12 cellular contexts compared by ENCODE assay signal in genomic region chr2:28618221-28619141, GRCh38.
DNase-seq lines count a peak whose midpoint lies in the region; ATAC-seq and TF ChIP-seq lines count a peak whose summit lies in the region.
"Had no signal": no experiment of that assay in that cellular context is flagged by ENCODE, and none has a peak within 500 bp of the region (broad histone marks: within the 10 kb centered on the region; RNA-seq: fewer than 3 reads in every experiment).

No MANE protein-coding gene starts in this region.

- no peak overlapping the region for H3K9ac ChIP-seq in trophoblast cell (ENCODE audit: low read length)

- H3K4me1 ChIP-seq in esophagus squamous epithelium: peaks cover 20 to 99% (median 39%) of the 10 kb centered on the region in 3 donors
- H3K4me1 ChIP-seq in trophoblast cell (ENCODE audit: control insufficient read depth in 1 of 2, insufficient read depth in 2 of 2, low read length in 2 of 2): peaks cover 41 to 53% of the 10 kb centered on the region in 2 experiments

- peak overlapping the region; percentile 71 for H2AK5ac ChIP-seq in trophoblast cell (ENCODE audit: low read length)

- H4K91ac ChIP-seq in trophoblast cell (ENCODE audit: low read depth, low read length): peak overlapping the region; percentile 89

- no peak for TF ChIP-seq POLR2A in esophagus squamous epithelium (IDR thresholded peaks at IDR 0.05)

- H2BK12ac ChIP-seq in trophoblast cell (ENCODE audit: low read length): peak overlapping the region; percentile 82

- peaks cover 53% of the 10 kb centered on the region for H3K4me1 Mint-ChIP-seq in T-helper 1 cell treated with Interleukin-12 subunit alpha and Interleukin-12 subunit beta and Interleukin-4 antibody, amounts not matched to agents 30 μg/mL and 1 μg/mL, for 36 hours (ENCODE audit: low read depth)
- H3K4me1 Mint-ChIP-seq in T-helper 17 cell: peaks cover 48% of the 10 kb centered on the region

- H3K23ac ChIP-seq in trophoblast cell (ENCODE audit: low read length): no peak overlapping the region

- peaks cover 55% of the 10 kb centered on the region for H3K79me1 ChIP-seq in trophoblast cell (ENCODE audit: low read length)

- H3K18ac ChIP-seq in trophoblast cell (ENCODE audit: low read length): peak overlapping the region; percentile 50

- no peak overlapping the region for H3K4me3 Mint-ChIP-seq in T-helper 1 cell treated with Interleukin-12 subunit alpha and Interleukin-12 subunit beta and Interleukin-4 antibody, amounts not matched to agents 30 μg/mL and 1 μg/mL, for 36 hours
- no peak overlapping the region for H3K4me3 Mint-ChIP-seq in T-helper 17 cell
- H3K4me3 Mint-ChIP-seq: activated naive CD4-positive, alpha-beta T cell treated with anti-CD3 and anti-CD28 coated beads, Interleukin-2, amount 10 ng/mL, durations not matched to agents 7 days and 5 days had no signal

- peak overlapping the region; percentile 90 for H3K14ac ChIP-seq in trophoblast cell (ENCODE audit: low read length)

- intact Hi-C loops in esophagus squamous epithelium (cut with DNase I): no loop called here

- CTCF ChIA-PET in RWPE1 (lab: Yijun Ruan, JAX): no interaction called here

- 79 to 92% methylated on average over 10 to 12 of the region's 12 CpGs for WGBS in esophagus squamous epithelium, 2 donors
- no CpG with 5 or more reads among the region's 12 CpGs for WGBS in trophoblast cell (ENCODE audit: extremely low coverage, insufficient coverage, insufficient read length)

- POLR2A ChIA-PET in RWPE1 (lab: Yijun Ruan, JAX; ENCODE audit: low non-redundant PET): no interaction called here

- H3K4me2 ChIP-seq in trophoblast cell (ENCODE audit: low read length): no peak overlapping the region

- H3K27ac Mint-ChIP-seq in T-helper 1 cell treated with Interleukin-12 subunit alpha and Interleukin-12 subunit beta and Interleukin-4 antibody, amounts not matched to agents 30 μg/mL and 1 μg/mL, for 36 hours: peak overlapping the region; percentile 42
- H3K27ac Mint-ChIP-seq in T-helper 17 cell: no peak overlapping the region

- ATAC-seq in T-helper 17 cell: no peak

- H3K27me3 ChIP-seq in esophagus squamous epithelium (no peaks in the 10 kb centered on the region), trophoblast cell (ENCODE audit: insufficient read depth, low read length) (no peaks in the 10 kb centered on the region)

- TF ChIP-seq CTCF in RWPE1 (conservative IDR thresholded peaks at IDR 0.05; ENCODE audit: low read depth) (no peak), esophagus squamous epithelium (IDR thresholded peaks at IDR 0.05) (no peak)

- H3K4me3 ChIP-seq in esophagus squamous epithelium (no peak overlapping the region), trophoblast cell (ENCODE audit: low read depth, low read length) (no peak overlapping the region)

- peak overlapping the region; percentile 65 for H2BK5ac ChIP-seq in trophoblast cell (ENCODE audit: low read depth, low read length, poor library complexity)

- peak overlapping the region; percentile 79 for H2BK120ac ChIP-seq in trophoblast cell (ENCODE audit: insufficient read depth, low read length, poor library complexity)

- H3K9me3 Mint-ChIP-seq in T-helper 1 cell treated with Interleukin-12 subunit alpha and Interleukin-12 subunit beta and Interleukin-4 antibody, amounts not matched to agents 30 μg/mL and 1 μg/mL, for 36 hours: no peaks in the 10 kb centered on the region

- no peak overlapping the region for H4K12ac ChIP-seq in trophoblast cell (ENCODE audit: low read depth, low read length)

- peaks cover 3% of the 10 kb centered on the region for H3K79me2 ChIP-seq in trophoblast cell (ENCODE audit: control insufficient read depth, insufficient read depth, low read length, poor library complexity)

- H3K9me3 ChIP-seq in esophagus squamous epithelium (no peaks in the 10 kb centered on the region), trophoblast cell (ENCODE audit: insufficient read depth, low read depth, low read length) (no peaks in the 10 kb centered on the region), T-helper 17 cell (ENCODE audit: control insufficient read depth, low read length, poor library complexity, severe bottlenecking) (no peaks in the 10 kb centered on the region)

- H4K8ac ChIP-seq in trophoblast cell (ENCODE audit: low read depth, low read length): peak overlapping the region; percentile 30

- H3K4ac ChIP-seq in trophoblast cell (ENCODE audit: low read depth, low read length): peak overlapping the region; percentile 73

- H2AFZ ChIP-seq in trophoblast cell (ENCODE audit: insufficient read depth, low read length, poor library complexity): peak overlapping the region; percentile 3

- H3K36me3 Mint-ChIP-seq in T-helper 1 cell treated with Interleukin-12 subunit alpha and Interleukin-12 subunit beta and Interleukin-4 antibody, amounts not matched to agents 30 μg/mL and 1 μg/mL, for 36 hours (ENCODE audit: low read depth): no peaks in the 10 kb centered on the region
- peaks cover 2% of the 10 kb centered on the region for H3K36me3 Mint-ChIP-seq in T-helper 17 cell (ENCODE audit: low read depth)

- no peaks in the 10 kb centered on the region for H3K27me3 Mint-ChIP-seq in T-helper 1 cell treated with Interleukin-12 subunit alpha and Interleukin-12 subunit beta and Interleukin-4 antibody, amounts not matched to agents 30 μg/mL and 1 μg/mL, for 36 hours (ENCODE audit: low read depth)
- no peaks in the 10 kb centered on the region for H3K27me3 Mint-ChIP-seq in T-helper 17 cell
- H3K27me3 Mint-ChIP-seq: activated naive CD4-positive, alpha-beta T cell treated with anti-CD3 and anti-CD28 coated beads, Interleukin-2, amount 10 ng/mL, durations not matched to agents 7 days and 5 days had no signal

- H3K36me3 ChIP-seq in esophagus squamous epithelium (no peaks in the 10 kb centered on the region), trophoblast cell (ENCODE audit: control insufficient read depth in 1 of 2, insufficient read depth in 2 of 2, low read length in 2 of 2) (no peaks in the 10 kb centered on the region)

- H3K27ac ChIP-seq in RWPE1 (peak overlapping the region; percentile 57), esophagus squamous epithelium (peak overlapping the region; percentile 24 to 93 (median 66)), trophoblast cell (ENCODE audit: low read depth, low read length) (peak overlapping the region; percentile 65)

- DNase-seq in T-helper 1 cell (no peak), RWPE1 (ENCODE audit: low spot score) (no peak), esophagus squamous epithelium (lab: John Stamatoyannopoulos, UW) (no peak), trophoblast cell (peak; percentile 89 to 95), hepatic stellate cell (ENCODE audit: low spot score) (no peak), T-helper 17 cell (no peak)
- DNase-seq in stimulated activated CD4-positive, alpha-beta T cell treated with anti-CD3 and anti-CD28 coated beads, Interleukin-4, amount 100 ng/mL, for 24 hours: no peak
- DNase-seq: activated naive CD4-positive, alpha-beta T cell treated with anti-CD3 and anti-CD28 coated beads, Interleukin-2, amount 10 ng/mL, durations not matched to agents 7 days and 5 days; hippocampal formation; NCI-H526; T1000 had no signal

Comparison
In these comparisons a context has a peak if more than half of its experiments do, and no peak if none do; other contexts are left out.
1. DNase-seq: peak in trophoblast cell (2 of 2); none in T-helper 1 cell (0 of 5), RWPE1 (single experiment), esophagus squamous epithelium (single experiment), stimulated activated CD4-positive, alpha-beta T cell treated with anti-CD3 and anti-CD28 coated beads, Interleukin-4, amount 100 ng/mL, for 24 hours (single experiment), hepatic stellate cell (single experiment) and T-helper 17 cell (0 of 3).
2. Peak in every context shown above with its lines, with median percentiles within 50 percentile points of each other: H3K27ac ChIP-seq.